Comparison of ENCODE assay signal across 22 cellular contexts in the genomic region with DNA sequence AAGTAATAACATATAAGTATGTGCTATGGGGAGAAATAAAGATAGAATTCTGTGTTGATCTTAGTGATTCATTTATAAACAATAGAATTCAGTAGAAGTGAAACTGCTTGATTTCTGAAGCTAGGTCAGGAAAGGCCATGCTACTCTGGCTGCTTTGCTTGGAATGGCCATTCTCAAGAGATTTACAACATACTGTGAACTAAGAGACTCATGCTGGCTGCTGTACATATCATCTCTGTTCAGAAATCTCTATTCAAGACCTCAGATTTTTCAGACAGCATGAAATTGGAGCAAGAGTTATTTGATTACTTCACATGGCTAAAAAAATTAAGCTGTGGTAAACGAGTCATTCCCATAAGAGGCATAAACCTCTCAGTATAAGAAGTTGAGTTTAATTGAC.
DNase-seq lines count a peak whose midpoint lies in the region; ATAC-seq and TF ChIP-seq lines count a peak whose summit lies in the region.
"Had no signal": no experiment of that assay in that cellular context is flagged by ENCODE, and none has a peak within 500 bp of the region (broad histone marks: within the 10 kb centered on the region; RNA-seq: fewer than 3 reads in every experiment).

No MANE protein-coding gene starts in this region.

- no peak overlapping the region for H2AFZ ChIP-seq in GM23248

- H3K4me1 ChIP-seq in GM23248 (ENCODE audit: insufficient read depth) = peaks cover 23% of the 10 kb centered on the region
- H3K4me1 ChIP-seq in tibial nerve = peaks cover 0 to 20% (median 0%) of the 10 kb centered on the region in 4 donors
- H3K4me1 ChIP-seq: sigmoid colon had no signal

- TF ChIP-seq CTCF in AG04450 (IDR thresholded peaks at IDR 0.05; ENCODE audit: low read depth, low read length) = no peak
- TF ChIP-seq CTCF in tibial nerve (IDR thresholded peaks at IDR 0.05) = no peak

- no peak for ATAC-seq in HG03095 (IDR thresholded peaks at IDR 0.05; ENCODE audit: unreplicated experiment)
- no peak for ATAC-seq in HG03439 (IDR thresholded peaks at IDR 0.05; ENCODE audit: unreplicated experiment)
- ATAC-seq: activated CD8-positive, alpha-beta T cell treated with anti-CD3 and anti-CD28 coated beads for 36 hours; activated T-helper 17 cell treated with anti-CD3 and anti-CD28 coated beads, Interleukin-2, amount 50 U/mL, for 72 hours; K562 had no signal

- peaks cover 5% of the 10 kb centered on the region; the same call in 1 of the 2 replicates for H3F3A ChIP-seq in GM23248 (ENCODE audit: insufficient read depth)

- H4K20me1 ChIP-seq in GM23248 (ENCODE audit: insufficient read depth) = no peaks in the 10 kb centered on the region

- no peak overlapping the region for H3K9ac ChIP-seq in GM23248

- 0 to 4% methylated on average over 1 of the region's 1 CpG for WGBS in GM23248 (ENCODE audit: low coverage in 1 of 2, low lambda C conversion rate in 2 of 2, missing lambda C conversion rate in 2 of 2), 2 experiments
- WGBS in tibial nerve, 2 donors = 11 to 28% methylated on average over 1 of the region's 1 CpG

- CTCF ChIA-PET in AG04450 (lab: Charles Lee) = no interaction called here

- no peaks in the 10 kb centered on the region for H3K79me2 ChIP-seq in GM23248 (ENCODE audit: insufficient read depth)

- H3K36me3 ChIP-seq in GM23248 (ENCODE audit: low read depth) = no peaks in the 10 kb centered on the region
- H3K36me3 ChIP-seq in tibial nerve = no peaks in the 10 kb centered on the region
- H3K36me3 ChIP-seq: sigmoid colon had no signal

- H3K27ac ChIP-seq in AG04450 (ENCODE audit: low read depth, low read length) (no peak overlapping the region), GM23248 (peak overlapping the region; percentile 22; the same call in 1 of the 2 replicates), tibial nerve (peak overlapping the region in 1 of 4 donors; percentile 52)
- H3K27ac ChIP-seq: HL-60, sigmoid colon had no signal

- H3K9me3 ChIP-seq in AG04450 (ENCODE audit: control insufficient read depth, insufficient read depth, low read length) (no peaks in the 10 kb centered on the region), GM23248 (ENCODE audit: low read depth) (no peaks in the 10 kb centered on the region), tibial nerve (no peaks in the 10 kb centered on the region)
- H3K9me3 ChIP-seq: sigmoid colon had no signal

- H3K27me3 ChIP-seq in AG04450 (ENCODE audit: control insufficient read depth, insufficient read depth, low read length) (no peaks in the 10 kb centered on the region), GM23248 (replicated peaks; ENCODE audit: insufficient read depth) (no peaks in the 10 kb centered on the region), tibial nerve (no peaks in the 10 kb centered on the region)
- H3K27me3 ChIP-seq: sigmoid colon had no signal

- H3K4me2 ChIP-seq in GM23248 (ENCODE audit: unreplicated experiment) = no peak overlapping the region

- no peaks in the 10 kb centered on the region for H3K9me2 ChIP-seq in GM23248 (ENCODE audit: insufficient read depth)

- DNase-seq in AG04450 (ENCODE audit: low read depth, low spot score) (peak; percentile 58), GM23248 (peak; percentile 44), brain pericyte (ENCODE audit: low read depth, low spot score) (peak; percentile 72), iris pigment epithelial cell (ENCODE audit: low read depth) (peak; percentile 62), tibial nerve (ENCODE audit: low spot score in 2 of 2) (no peak)
- no peak for DNase-seq in activated T-cell treated with anti-CD3 and anti-CD28 coated beads, Interleukin-2, amount 50 U/mL, for 1 hour
- DNase-seq: activated CD8-positive, alpha-beta T cell treated with anti-CD3 and anti-CD28 coated beads for 36 hours; AML-193; COR-L47; kidney glomerular epithelial cell; midbrain; NCI-H1092 treated with DMSO at 0.1 percent for 48 hours; NCI-H2107; NCI-H524 treated with DMSO at 0.1 percent for 48 hours; SHP77 treated with DMSO at 0.1 percent for 48 hours; sigmoid colon; stimulated activated CD4-positive, alpha-beta T cell treated with anti-CD3 and anti-CD28 coated beads, Interleukin-4, amount 100 ng/mL, for 1 hour had no signal

- no peak overlapping the region for H3K4me3 ChIP-seq in AG04450 (ENCODE audit: low read depth, low read length)
- no peak overlapping the region for H3K4me3 ChIP-seq in GM23248
- H3K4me3 ChIP-seq in tibial nerve = no peak overlapping the region
- H3K4me3 ChIP-seq: K562, sigmoid colon had no signal

- POLR2A ChIA-PET in AG04450 (lab: Yijun Ruan, JAX) = no interaction called here

- TF ChIP-seq EP300 in tibial nerve (IDR thresholded peaks at IDR 0.05) = peak in 1 of 2 donors; percentile 26

- no peak for TF ChIP-seq POLR2A in tibial nerve (IDR thresholded peaks at IDR 0.05)

- in situ Hi-C loops in GM23248 (cut with MboI) = no loop called here

Comparison
In these comparisons a context has a peak if more than half of its experiments do, and no peak if none do; other contexts are left out.
1. DNase-seq: peak in AG04450 (single experiment), GM23248 (single experiment), brain pericyte (single experiment) and iris pigment epithelial cell (single experiment); none in tibial nerve (0 of 2) and activated T-cell treated with anti-CD3 and anti-CD28 coated beads, Interleukin-2, amount 50 U/mL, for 1 hour (single experiment).